22 cellular contexts compared by ENCODE assay signal in genomic region chr4:2702361-2702760, GRCh38.
"Had no signal": no experiment of that assay in that cellular context is flagged by ENCODE, and none has a peak within 500 bp of the region (broad histone marks: within the 10 kb centered on the region; RNA-seq: fewer than 3 reads in every experiment).

No MANE protein-coding gene starts in this region.

- H3K4me1 Mint-ChIP-seq: immature natural killer cell, natural killer cell had no signal

- H3K27ac Mint-ChIP-seq: natural killer cell; stimulated activated naive CD8-positive, alpha-beta T cell treated with anti-CD3 and anti-CD28 coated beads, Interleukin-15, Interleukin-2, amounts not matched to agents 100 ng/mL and 50 ng/mL, for 24 hours; T-helper 1 cell treated with Interleukin-12 subunit alpha and Interleukin-12 subunit beta and Interleukin-4 antibody, amounts not matched to agents 30 μg/mL and 1 μg/mL, for 36 hours had no signal

- H3K4me3 Mint-ChIP-seq: immature natural killer cell; natural killer cell; stimulated activated naive CD8-positive, alpha-beta T cell treated with anti-CD3 and anti-CD28 coated beads, Interleukin-15, Interleukin-2, amounts not matched to agents 100 ng/mL and 50 ng/mL, for 24 hours; T-helper 1 cell treated with Interleukin-12 subunit alpha and Interleukin-12 subunit beta and Interleukin-4 antibody, amounts not matched to agents 30 μg/mL and 1 μg/mL, for 36 hours had no signal

- DNase-seq: activated CD4-positive, alpha-beta T cell treated with anti-CD3 and anti-CD28 coated beads for 1 hour; activated CD4-positive, alpha-beta T cell treated with anti-CD3 and anti-CD28 coated beads, Interleukin-2, amount 50 U/mL, for 4 hours; activated naive CD4-positive, alpha-beta T cell; body of pancreas; central memory CD4-positive, alpha-beta T cell; colonic mucosa; heart right ventricle; immature natural killer cell; kidney glomerular epithelial cell; left ventricle myocardium superior; mucosa of descending colon; natural killer cell; nucleus accumbens; retina; stimulated activated CD8-positive, alpha-beta memory T cell treated with anti-CD3 and anti-CD28 coated beads, Interleukin-4, amount 100 ng/mL, for 48 hours; transverse colon; uterus had no signal

- H3K4me3 ChIP-seq: body of pancreas, colonic mucosa, esophagus muscularis mucosa, gastroesophageal sphincter, heart right ventricle, mucosa of descending colon, suprapubic skin, transverse colon, uterus had no signal

- H3K27me3 Mint-ChIP-seq: stimulated activated naive CD8-positive, alpha-beta T cell treated with anti-CD3 and anti-CD28 coated beads, Interleukin-15, Interleukin-2, amounts not matched to agents 100 ng/mL and 50 ng/mL, for 24 hours had no signal

- H3K4me1 ChIP-seq: body of pancreas, colonic mucosa, gastroesophageal sphincter, heart right ventricle, suprapubic skin, transverse colon, uterus had no signal

- H3K27me3 ChIP-seq: body of pancreas, colonic mucosa, esophagus muscularis mucosa, gastroesophageal sphincter, heart right ventricle, suprapubic skin, transverse colon, uterus had no signal

- H3K9me3 Mint-ChIP-seq: immature natural killer cell; natural killer cell; stimulated activated naive CD8-positive, alpha-beta T cell treated with anti-CD3 and anti-CD28 coated beads, Interleukin-15, Interleukin-2, amounts not matched to agents 100 ng/mL and 50 ng/mL, for 24 hours; T-helper 1 cell treated with Interleukin-12 subunit alpha and Interleukin-12 subunit beta and Interleukin-4 antibody, amounts not matched to agents 30 μg/mL and 1 μg/mL, for 36 hours had no signal

- H3K36me3 ChIP-seq: uterus had no signal

- ATAC-seq: body of pancreas, gastroesophageal sphincter, heart right ventricle, left ventricle myocardium superior, mucosa of descending colon, natural killer cell had no signal

- H3K9me3 ChIP-seq: body of pancreas, colonic mucosa, esophagus muscularis mucosa, gastroesophageal sphincter, heart right ventricle, mucosa of descending colon, suprapubic skin, transverse colon, uterus had no signal
